Comparison of ENCODE assay signal across 19 cellular contexts in genomic region chr1:111196213-111196612, GRCh38. TPM values are rescaled to one million over a fixed set of nuclear protein-coding genes. Genes with fewer than 3 reads are reported as not detected.
DNase-seq lines count a peak whose midpoint lies in the region; ATAC-seq and TF ChIP-seq lines count a peak whose summit lies in the region.
"Had no signal": no experiment of that assay in that cellular context is flagged by ENCODE, and none has a peak within 500 bp of the region (broad histone marks: within the 10 kb centered on the region; RNA-seq: fewer than 3 reads in every experiment).

No MANE protein-coding gene starts in this region.

- TF ChIP-seq CTCF in omental fat pad (IDR thresholded peaks at IDR 0.05): no peak

- ATAC-seq in T-helper 17 cell (no peak), omental fat pad (ENCODE audit: low FRiP score) (no peak), GM21423 (IDR thresholded peaks at IDR 0.05; ENCODE audit: unreplicated experiment) (no peak)
- no peak for ATAC-seq in effector memory CD8-positive, alpha-beta T cell (replicated peaks)
- no peak for ATAC-seq in stimulated activated naive B cell treated with anti-CD40 and anti-IgM and Interleukin-4, amounts not matched to agents 10 μg/mL and 1 μg/mL and 100 μg/mL, for 72 hours (replicated peaks)
- ATAC-seq: psoas muscle had no signal

- H3K27ac Mint-ChIP-seq in activated T-cell treated with anti-CD3 and anti-CD28 coated beads, Interleukin-2, amount 50 U/mL, for 24 hours: peak overlapping the region; percentile 98
- H3K27ac Mint-ChIP-seq in T-helper 17 cell: peak overlapping the region; percentile 98
- peak overlapping the region; percentile 93 to 97 for H3K27ac Mint-ChIP-seq in effector memory CD8-positive, alpha-beta T cell
- peak overlapping the region; percentile 44 for H3K27ac Mint-ChIP-seq in stimulated activated naive B cell treated with anti-CD40 and anti-IgM and Interleukin-4, amounts not matched to agents 10 μg/mL and 1 μg/mL and 100 μg/mL, for 72 hours
- H3K27ac Mint-ChIP-seq: nephron progenitor cell had no signal

- no peaks in the 10 kb centered on the region for H3K27me3 Mint-ChIP-seq in activated T-cell treated with anti-CD3 and anti-CD28 coated beads, Interleukin-2, amount 50 U/mL, for 24 hours
- no peaks in the 10 kb centered on the region for H3K27me3 Mint-ChIP-seq in T-helper 17 cell
- no peaks in the 10 kb centered on the region for H3K27me3 Mint-ChIP-seq in effector memory CD8-positive, alpha-beta T cell
- H3K27me3 Mint-ChIP-seq in stimulated activated naive B cell treated with anti-CD40 and anti-IgM and Interleukin-4, amounts not matched to agents 10 μg/mL and 1 μg/mL and 100 μg/mL, for 72 hours: no peaks in the 10 kb centered on the region

- H3K9me3 Mint-ChIP-seq in activated T-cell treated with anti-CD3 and anti-CD28 coated beads, Interleukin-2, amount 50 U/mL, for 24 hours: no peaks in the 10 kb centered on the region
- H3K9me3 Mint-ChIP-seq in effector memory CD8-positive, alpha-beta T cell: no peaks in the 10 kb centered on the region
- no peaks in the 10 kb centered on the region for H3K9me3 Mint-ChIP-seq in stimulated activated naive B cell treated with anti-CD40 and anti-IgM and Interleukin-4, amounts not matched to agents 10 μg/mL and 1 μg/mL and 100 μg/mL, for 72 hours
- H3K9me3 Mint-ChIP-seq: nephron progenitor cell had no signal

- H3K4me3 Mint-ChIP-seq in activated T-cell treated with anti-CD3 and anti-CD28 coated beads, Interleukin-2, amount 50 U/mL, for 24 hours: peak overlapping the region; percentile 96
- peak overlapping the region; percentile 98 for H3K4me3 Mint-ChIP-seq in T-helper 17 cell
- peak overlapping the region; percentile 93 to 99 for H3K4me3 Mint-ChIP-seq in effector memory CD8-positive, alpha-beta T cell
- H3K4me3 Mint-ChIP-seq in stimulated activated naive B cell treated with anti-CD40 and anti-IgM and Interleukin-4, amounts not matched to agents 10 μg/mL and 1 μg/mL and 100 μg/mL, for 72 hours: no peak overlapping the region
- H3K4me3 Mint-ChIP-seq: nephron progenitor cell had no signal

- no peak for DNase-seq in activated T-cell treated with anti-CD3 and anti-CD28 coated beads, Interleukin-2, amount 50 U/mL, for 24 hours
- no peak for DNase-seq in activated T-cell treated with anti-CD3 and anti-CD28 coated beads, Interleukin-2, amount 50 U/mL, for 1 hour
- DNase-seq in T-helper 17 cell (no peak), omental fat pad (ENCODE audit: low spot score) (no peak), AG20443 (ENCODE audit: low spot score) (no peak)
- no peak for DNase-seq in effector memory CD8-positive, alpha-beta T cell
- no peak for DNase-seq in stimulated activated naive B cell treated with anti-CD40 and anti-IgM and Interleukin-4, amounts not matched to agents 10 μg/mL and 1 μg/mL and 100 μg/mL, for 72 hours
- DNase-seq: activated CD8-positive, alpha-beta memory T cell treated with anti-CD3 and anti-CD28 coated beads, Interleukin-2, amount 50 U/mL, for 48 hours; amygdala; caudate nucleus; effector CD8-positive, alpha-beta T cell; glutamatergic neuron; NCI-H1694 treated with DMSO at 0.1 percent for 48 hours; nephron progenitor cell; psoas muscle; small intestine; upper lobe of left lung had no signal

- no peaks in the 10 kb centered on the region for H3K9me3 ChIP-seq in T-helper 17 cell (ENCODE audit: control insufficient read depth, low read length, poor library complexity, severe bottlenecking)
- H3K9me3 ChIP-seq: HAP-1, psoas muscle, upper lobe of left lung had no signal

- H3K4me1 Mint-ChIP-seq in activated T-cell treated with anti-CD3 and anti-CD28 coated beads, Interleukin-2, amount 50 U/mL, for 24 hours (ENCODE audit: low read depth): peaks cover 72% of the 10 kb centered on the region
- peaks cover 77% of the 10 kb centered on the region for H3K4me1 Mint-ChIP-seq in T-helper 17 cell
- peaks cover 75 to 77% of the 10 kb centered on the region in 2 donors for H3K4me1 Mint-ChIP-seq in effector memory CD8-positive, alpha-beta T cell (ENCODE audit: low read depth in 2 of 2)
- H3K4me1 Mint-ChIP-seq in stimulated activated naive B cell treated with anti-CD40 and anti-IgM and Interleukin-4, amounts not matched to agents 10 μg/mL and 1 μg/mL and 100 μg/mL, for 72 hours: peaks cover 69 to 95% of the 10 kb centered on the region in 2 donors

- H3K36me3 Mint-ChIP-seq in activated T-cell treated with anti-CD3 and anti-CD28 coated beads, Interleukin-2, amount 50 U/mL, for 24 hours (ENCODE audit: low read depth): peaks cover 97% of the 10 kb centered on the region
- H3K36me3 Mint-ChIP-seq in T-helper 17 cell (ENCODE audit: low read depth): peaks cover 31% of the 10 kb centered on the region
- peaks cover 84% of the 10 kb centered on the region for H3K36me3 Mint-ChIP-seq in effector memory CD8-positive, alpha-beta T cell (ENCODE audit: insufficient read depth)
- H3K36me3 Mint-ChIP-seq in stimulated activated naive B cell treated with anti-CD40 and anti-IgM and Interleukin-4, amounts not matched to agents 10 μg/mL and 1 μg/mL and 100 μg/mL, for 72 hours: peaks cover 34 to 65% of the 10 kb centered on the region in 2 donors

RNA-seq across cellular contexts. Expression of gene DENND2D, which starts 4.2 kb away (rescaled TPM):
- 100 to 1,000 TPM in 1 of 2 donors, 10 to 100 TPM in 1; 62.4 to 126 TPM for total RNA-seq in T-helper 17 cell
- 10 to 100 TPM; 19.5 to 41.7 (median 27.8) TPM for total RNA-seq in omental fat pad

RNA-seq across cellular contexts. Expression of gene CHI3L2, which starts 31.3 kb away (rescaled TPM):
- total RNA-seq in T-helper 17 cell (1 to 10 TPM; 8.1 to 9.1 TPM), omental fat pad (10 to 100 TPM in 1 of 4 donors, 1 to 10 TPM in 3; 1.2 to 28.5 (median 6.1) TPM)

RNA-seq across cellular contexts. Expression of gene CEPT1, which starts 56.2 kb away (rescaled TPM):
- total RNA-seq in T-helper 17 cell (10 to 100 TPM; 24.5 TPM), omental fat pad (10 to 100 TPM; 38.6 to 61.0 (median 40.2) TPM)

RNA-seq across cellular contexts. Expression of gene DRAM2, which starts 56.3 kb away (rescaled TPM):
- total RNA-seq in T-helper 17 cell: 10 to 100 TPM; 30.7 to 31.1 TPM
- 100 to 1,000 TPM in 1 of 4 donors, 10 to 100 TPM in 3; 38.8 to 125 (median 69.9) TPM for total RNA-seq in omental fat pad

Comparison
In these comparisons a context has a peak if more than half of its experiments do, and no peak if none do; other contexts are left out.
1. H3K27ac Mint-ChIP-seq: peak in every context shown above with its lines; median percentile 98 in activated T-cell treated with anti-CD3 and anti-CD28 coated beads, Interleukin-2, amount 50 U/mL, for 24 hours; 98 in T-helper 17 cell; 95 in effector memory CD8-positive, alpha-beta T cell; 44 in stimulated activated naive B cell treated with anti-CD40 and anti-IgM and Interleukin-4, amounts not matched to agents 10 μg/mL and 1 μg/mL and 100 μg/mL, for 72 hours.
2. H3K4me3 Mint-ChIP-seq: peak in activated T-cell treated with anti-CD3 and anti-CD28 coated beads, Interleukin-2, amount 50 U/mL, for 24 hours (single experiment), T-helper 17 cell (single experiment) and effector memory CD8-positive, alpha-beta T cell (2 of 2); none in stimulated activated naive B cell treated with anti-CD40 and anti-IgM and Interleukin-4, amounts not matched to agents 10 μg/mL and 1 μg/mL and 100 μg/mL, for 72 hours (0 of 2).